ENCODE assay signal across 28 cellular contexts in the genomic region with DNA sequence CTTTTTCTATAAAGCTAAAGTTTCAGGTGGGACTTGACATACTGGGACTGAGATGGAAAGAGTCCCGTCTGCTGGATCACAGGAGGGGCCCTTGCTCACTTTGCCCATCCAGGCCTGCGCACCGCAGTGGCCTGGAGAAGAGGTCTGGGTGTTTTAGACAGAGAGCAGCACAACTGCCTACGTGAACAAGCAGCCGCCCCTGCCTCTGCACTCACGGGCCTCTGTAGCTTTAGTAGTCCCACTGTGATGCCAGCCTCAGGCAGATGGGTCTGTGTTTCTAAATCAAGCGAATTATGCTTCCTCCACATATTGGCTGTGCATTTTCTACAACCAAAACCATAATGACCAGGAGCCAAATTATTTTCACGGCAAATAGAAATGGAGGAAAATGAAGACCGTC.
"Had no signal": no experiment of that assay in that cellular context is flagged by ENCODE, and none has a peak within 500 bp of the region (broad histone marks: within the 10 kb centered on the region; RNA-seq: fewer than 3 reads in every experiment).

No MANE protein-coding gene starts in this region.

- ATAC-seq: stimulated activated effector memory CD8-positive, alpha-beta T cell treated with anti-CD3 and anti-CD28 coated beads, Interleukin-12 subunit alpha, Interleukin-12 subunit beta, amount 100 ng/mL, for 72 hours; stimulated activated memory B cell treated with anti-CD40 and anti-IgM and Interleukin-4, amounts not matched to agents 10 μg/mL and 1 μg/mL and 100 μg/mL, for 72 hours; stimulated activated naive B cell treated with anti-CD40 and anti-IgM and Interleukin-4, amounts not matched to agents 10 μg/mL and 1 μg/mL and 100 μg/mL, for 72 hours; stimulated activated naive CD8-positive, alpha-beta T cell treated with anti-CD3 and anti-CD28 coated beads, Interleukin-15, amount 100 ng/mL, for 72 hours; stimulated activated naive CD8-positive, alpha-beta T cell treated with anti-CD3 and anti-CD28 coated beads, Interleukin-15, Interleukin-2, amounts not matched to agents 100 U/mL and 50 U/mL, for 24 hours; upper lobe of right lung had no signal

- H3K4me3 ChIP-seq: stomach, suprapubic skin, testis, thoracic aorta, thyroid gland, tibial artery, tibial nerve, transverse colon, upper lobe of left lung, upper lobe of right lung, uterus, vagina had no signal

- H3K9me3 Mint-ChIP-seq: stimulated activated naive CD8-positive, alpha-beta T cell treated with anti-CD3 and anti-CD28 coated beads, Interleukin-15, amount 100 ng/mL, for 72 hours; stimulated activated naive CD8-positive, alpha-beta T cell treated with anti-CD3 and anti-CD28 coated beads, Interleukin-15, Interleukin-2, amounts not matched to agents 100 ng/mL and 50 ng/mL, for 24 hours; type B pancreatic cell had no signal

- DNase-seq: stimulated activated CD4-positive, alpha-beta T cell treated with anti-CD3 and anti-CD28 coated beads, Interleukin-2, amount 100 ng/mL, for 48 hours; stimulated activated CD4-positive, alpha-beta T cell treated with anti-CD3 and anti-CD28 coated beads, Interleukin-4, amount 100 ng/mL, for 1 hour; stimulated activated CD4-positive, alpha-beta T cell treated with anti-CD3 and anti-CD28 coated beads, Interleukin-4, amount 100 ng/mL, for 24 hours; stimulated activated CD4-positive, alpha-beta T cell treated with anti-CD3 and anti-CD28 coated beads, Interleukin-4, amount 100 ng/mL, for 4 hours; stimulated activated CD8-positive, alpha-beta memory T cell treated with anti-CD3 and anti-CD28 coated beads, Interleukin-4, amount 100 ng/mL, for 48 hours; stimulated activated naive B cell treated with anti-CD40 and anti-IgM and Interleukin-4, amounts not matched to agents 10 μg/mL and 1 μg/mL and 100 μg/mL, for 72 hours; stimulated activated naive CD4-positive, alpha-beta T cell; stimulated activated naive CD4-positive, alpha-beta T cell treated with Interleukin-2 at 50 U/mL for 16 hours; stimulated activated naive CD8-positive, alpha-beta T cell treated with anti-CD3 and anti-CD28 coated beads, Interleukin-15, amount 100 ng/mL, for 72 hours; stimulated activated naive CD8-positive, alpha-beta T cell treated with anti-CD3 and anti-CD28 coated beads, Interleukin-15, Interleukin-2, amounts not matched to agents 100 U/mL and 50 U/mL, for 24 hours; stomach; substantia nigra; testis; thyroid gland; tibial artery; transverse colon; trophoblast cell; upper lobe of left lung; upper lobe of right lung; uterus had no signal

- H3K27me3 Mint-ChIP-seq: stimulated activated memory B cell treated with anti-CD40 and anti-IgM and Interleukin-4, amounts not matched to agents 10 μg/mL and 1 μg/mL and 100 μg/mL, for 72 hours; type B pancreatic cell had no signal

- H3K36me3 ChIP-seq: stomach, suprapubic skin, thoracic aorta, thyroid gland, tibial artery, tibial nerve, transverse colon, upper lobe of left lung, upper lobe of right lung, uterus, vagina had no signal

- H3K4me1 ChIP-seq: testis, tibial artery, transverse colon, upper lobe of left lung, upper lobe of right lung, uterus, vagina had no signal

- H3K9me3 ChIP-seq: stomach, suprapubic skin, testis, thoracic aorta, thyroid gland, tibial artery, tibial nerve, transverse colon, upper lobe of left lung, upper lobe of right lung, uterus, vagina had no signal

- H3K27ac ChIP-seq: stomach, suprapubic skin, testis, thoracic aorta, thyroid gland, tibial artery, tibial nerve, transverse colon, upper lobe of left lung, upper lobe of right lung, uterus, vagina had no signal

- H3K36me3 Mint-ChIP-seq: stimulated activated effector memory CD8-positive, alpha-beta T cell treated with anti-CD3 and anti-CD28 coated beads, Interleukin-12 subunit alpha, Interleukin-12 subunit beta, amount 100 ng/mL, for 72 hours; stimulated activated memory B cell treated with anti-CD40 and anti-IgM and Interleukin-4, amounts not matched to agents 10 μg/mL and 1 μg/mL and 100 μg/mL, for 72 hours; stimulated activated naive B cell treated with anti-CD40 and anti-IgM and Interleukin-4, amounts not matched to agents 10 μg/mL and 1 μg/mL and 100 μg/mL, for 72 hours; type B pancreatic cell had no signal

- H3K27me3 ChIP-seq: stomach, suprapubic skin, testis, thyroid gland, tibial artery, tibial nerve, transverse colon, upper lobe of left lung, upper lobe of right lung, uterus, vagina had no signal

- H3K4me3 Mint-ChIP-seq: stimulated activated effector memory CD8-positive, alpha-beta T cell treated with anti-CD3 and anti-CD28 coated beads, Interleukin-12 subunit alpha, Interleukin-12 subunit beta, amount 100 ng/mL, for 72 hours; stimulated activated memory B cell treated with anti-CD40 and anti-IgM and Interleukin-4, amounts not matched to agents 10 μg/mL and 1 μg/mL and 100 μg/mL, for 72 hours; stimulated activated naive B cell treated with anti-CD40 and anti-IgM and Interleukin-4, amounts not matched to agents 10 μg/mL and 1 μg/mL and 100 μg/mL, for 72 hours; stimulated activated naive CD8-positive, alpha-beta T cell treated with anti-CD3 and anti-CD28 coated beads, Interleukin-15, amount 100 ng/mL, for 72 hours; stimulated activated naive CD8-positive, alpha-beta T cell treated with anti-CD3 and anti-CD28 coated beads, Interleukin-15, Interleukin-2, amounts not matched to agents 100 ng/mL and 50 ng/mL, for 24 hours; type B pancreatic cell had no signal

- H3K27ac Mint-ChIP-seq: stimulated activated effector memory CD8-positive, alpha-beta T cell treated with anti-CD3 and anti-CD28 coated beads, Interleukin-12 subunit alpha, Interleukin-12 subunit beta, amount 100 ng/mL, for 72 hours; stimulated activated memory B cell treated with anti-CD40 and anti-IgM and Interleukin-4, amounts not matched to agents 10 μg/mL and 1 μg/mL and 100 μg/mL, for 72 hours; stimulated activated naive CD8-positive, alpha-beta T cell treated with anti-CD3 and anti-CD28 coated beads, Interleukin-15, amount 100 ng/mL, for 72 hours; stimulated activated naive CD8-positive, alpha-beta T cell treated with anti-CD3 and anti-CD28 coated beads, Interleukin-15, Interleukin-2, amounts not matched to agents 100 ng/mL and 50 ng/mL, for 24 hours; type B pancreatic cell had no signal
